Comparison of ENCODE assay signal across 13 cellular contexts in genomic region chr10:11181996-11182395, GRCh38.
DNase-seq lines count a peak whose midpoint lies in the region; ATAC-seq and TF ChIP-seq lines count a peak whose summit lies in the region.
"Had no signal": no experiment of that assay in that cellular context is flagged by ENCODE, and none has a peak within 500 bp of the region (broad histone marks: within the 10 kb centered on the region; RNA-seq: fewer than 3 reads in every experiment).

No MANE protein-coding gene starts in this region.

- no peaks in the 10 kb centered on the region for H3K9me2 ChIP-seq in Loucy (replicated peaks; ENCODE audit: low read depth, low read length)

- POLR2A ChIA-PET in CD8-positive, alpha-beta T cell (lab: Charles Lee), result interaction anchor here (0.8 to 1.1 kb wide), 2 partner anchors 16 to 20 kb away, joined by 4 read pairs; no protein-coding TSS in a partner anchor

- H3K27ac ChIP-seq in CD8-positive, alpha-beta T cell (ENCODE audit: low read depth, low read length), result no peak overlapping the region
- peak overlapping the region in 1 of 2 donors; percentile 43 for H3K27ac ChIP-seq in ovary
- H3K27ac ChIP-seq: breast epithelium, KMS-11 had no signal

- intact Hi-C loops in CD8-positive, alpha-beta T cell (cut with DNase I, micrococcal nuclease), result loop anchor here in 1 of 2 experiments (5.0 kb wide), 2 partner anchors 40 to 70 kb away; no protein-coding TSS in a partner anchor
- intact Hi-C loops in ovary (cut with DNase I), result no loop called here

- peaks cover 98% of the 10 kb centered on the region for H3K79me2 ChIP-seq in Loucy (ENCODE audit: insufficient read depth, low read length)

- no peak overlapping the region for H3K9ac ChIP-seq in Loucy (ENCODE audit: low read depth, low read length, poor library complexity, severe bottlenecking)
- H3K9ac ChIP-seq: KMS-11 had no signal

- no peak for TF ChIP-seq CTCF in CD8-positive, alpha-beta T cell (IDR thresholded peaks at IDR 0.05)
- TF ChIP-seq CTCF in Loucy (conservative IDR thresholded peaks at IDR 0.05; ENCODE audit: low read length) (no peak), ovary (IDR thresholded peaks at IDR 0.05) (no peak)

- H2AFZ ChIP-seq in Loucy (ENCODE audit: low read length), result no peak overlapping the region

- WGBS in ovary, 3 donors, result 22 to 28% (median 27%) methylated on average over 7 of the region's 7 CpGs

- H3K9me3 ChIP-seq in CD8-positive, alpha-beta T cell (ENCODE audit: low read length), result peaks cover 9% of the 10 kb centered on the region
- no peaks in the 10 kb centered on the region; the same call in 1 of the 2 replicates for H3K9me3 ChIP-seq in Loucy (ENCODE audit: insufficient read depth, low read depth, low read length)
- peaks cover 0 to 4% of the 10 kb centered on the region in 2 donors for H3K9me3 ChIP-seq in ovary

- CTCF ChIA-PET in CD8-positive, alpha-beta T cell (lab: Charles Lee), result interaction anchor here (1.0 to 2.1 kb wide), 2 partner anchors 13 to 17 kb away, joined by 3 to 13 read pairs; no protein-coding TSS in a partner anchor

- H3K4me3 ChIP-seq in CD8-positive, alpha-beta T cell (ENCODE audit: low read depth, low read length), result no peak overlapping the region
- H3K4me3 ChIP-seq in Loucy (ENCODE audit: low read length, poor library complexity, severe bottlenecking), result no peak overlapping the region
- H3K4me3 ChIP-seq in ovary, result no peak overlapping the region
- H3K4me3 ChIP-seq: breast epithelium had no signal

- TF ChIP-seq POLR2A in ovary (IDR thresholded peaks at IDR 0.05), result no peak

- no peaks in the 10 kb centered on the region for H3K27me3 Mint-ChIP-seq in CD8-positive, alpha-beta T cell (ENCODE audit: low read depth)
- H3K27me3 Mint-ChIP-seq in central memory CD8-positive, alpha-beta T cell, result no peaks in the 10 kb centered on the region

- H4K20me1 ChIP-seq in Loucy (ENCODE audit: insufficient read depth, low read length, poor library complexity, severe bottlenecking), result peaks cover 73% of the 10 kb centered on the region

- DNase-seq in CD8-positive, alpha-beta T cell, result no peak
- no peak for DNase-seq in central memory CD8-positive, alpha-beta T cell (ENCODE audit: low spot score in 2 of 2)
- DNase-seq in ovary, result peak; percentile 55 to 76 (median 65)
- DNase-seq: glutamatergic neuron, NCI-H1694 treated with DMSO at 0.1 percent for 48 hours, SIG-M5 had no signal

- no peak for ATAC-seq in CD8-positive, alpha-beta T cell
- no peak for ATAC-seq in central memory CD8-positive, alpha-beta T cell (replicated peaks; ENCODE audit: extremely low read depth, poor library complexity, severe bottlenecking)
- ATAC-seq in HG02678 (IDR thresholded peaks at IDR 0.05; ENCODE audit: unreplicated experiment), result no peak
- no peak for ATAC-seq in GM19351 (IDR thresholded peaks at IDR 0.05; ENCODE audit: unreplicated experiment)
- ATAC-seq in HG03571 (IDR thresholded peaks at IDR 0.05; ENCODE audit: unreplicated experiment), result no peak

- peaks cover 93% of the 10 kb centered on the region for H3K4me1 ChIP-seq in CD8-positive, alpha-beta T cell (ENCODE audit: insufficient read depth, low read length)
- H3K4me1 ChIP-seq in Loucy (ENCODE audit: insufficient read depth, low read length, poor library complexity, severe bottlenecking), result peaks cover 87% of the 10 kb centered on the region
- peaks cover 16% of the 10 kb centered on the region for H3K4me1 ChIP-seq in ovary (ENCODE audit: insufficient read depth)
- H3K4me1 ChIP-seq: breast epithelium had no signal

- H3K36me3 Mint-ChIP-seq in CD8-positive, alpha-beta T cell, result peaks cover 87% of the 10 kb centered on the region
- peaks cover 78% of the 10 kb centered on the region for H3K36me3 Mint-ChIP-seq in central memory CD8-positive, alpha-beta T cell (ENCODE audit: insufficient read depth)

- H3K4me2 ChIP-seq in Loucy (ENCODE audit: low read depth, low read length, poor library complexity, severe bottlenecking), result peak overlapping the region; percentile 45
- H3K4me2 ChIP-seq: KMS-11 had no signal

- no peaks in the 10 kb centered on the region for H3K27me3 ChIP-seq in CD8-positive, alpha-beta T cell (ENCODE audit: insufficient read depth, low read length)
- no peaks in the 10 kb centered on the region for H3K27me3 ChIP-seq in Loucy (ENCODE audit: insufficient read depth, low read length, poor library complexity, severe bottlenecking)
- no peaks in the 10 kb centered on the region for H3K27me3 ChIP-seq in ovary
- H3K27me3 ChIP-seq: breast epithelium had no signal

- H3F3A ChIP-seq in Loucy (ENCODE audit: low read depth), result peaks cover 15% of the 10 kb centered on the region

- peaks cover 6% of the 10 kb centered on the region for H3K9me3 Mint-ChIP-seq in CD8-positive, alpha-beta T cell
- H3K9me3 Mint-ChIP-seq in central memory CD8-positive, alpha-beta T cell, result no peaks in the 10 kb centered on the region

- TF ChIP-seq EP300 in ovary (IDR thresholded peaks at IDR 0.05), result no peak

- H3K4me1 Mint-ChIP-seq in CD8-positive, alpha-beta T cell (ENCODE audit: low read depth), result peaks cover 28% of the 10 kb centered on the region
- H3K4me1 Mint-ChIP-seq in central memory CD8-positive, alpha-beta T cell, result peaks cover 91% of the 10 kb centered on the region

- H3K36me3 ChIP-seq in CD8-positive, alpha-beta T cell (ENCODE audit: insufficient read depth, low read length), result peaks cover 17% of the 10 kb centered on the region
- H3K36me3 ChIP-seq in Loucy (ENCODE audit: insufficient read depth, low read length) (peaks cover 90% of the 10 kb centered on the region), ovary (no peaks in the 10 kb centered on the region)
- H3K36me3 ChIP-seq: breast epithelium had no signal

- peak overlapping the region; percentile 22 for H3K4me3 Mint-ChIP-seq in CD8-positive, alpha-beta T cell
- no peak overlapping the region for H3K4me3 Mint-ChIP-seq in central memory CD8-positive, alpha-beta T cell
- H3K4me3 Mint-ChIP-seq: nephron had no signal

- H3K27ac Mint-ChIP-seq in CD8-positive, alpha-beta T cell, result no peak overlapping the region
- peak overlapping the region; percentile 33 for H3K27ac Mint-ChIP-seq in central memory CD8-positive, alpha-beta T cell (ENCODE audit: low read depth)
- H3K27ac Mint-ChIP-seq: nephron had no signal

Comparison
In these comparisons a context has a peak if more than half of its experiments do, and no peak if none do; other contexts are left out.
1. DNase-seq: peak in ovary (5 of 5); none in CD8-positive, alpha-beta T cell (0 of 7) and central memory CD8-positive, alpha-beta T cell (0 of 2).